In genomic region chr6:2819891-2820814, GRCh38 we compare ENCODE assay signal across 1 cellular context.
TF ChIP-seq lines count a peak whose summit lies in the region.

No MANE protein-coding gene starts in this region.

TF ChIP-seq in K562, 482 proteins besides CTCF, POLR2A, EP300 and RAD21 (continued from another document):
- TF ChIP-seq, protein P1, sequence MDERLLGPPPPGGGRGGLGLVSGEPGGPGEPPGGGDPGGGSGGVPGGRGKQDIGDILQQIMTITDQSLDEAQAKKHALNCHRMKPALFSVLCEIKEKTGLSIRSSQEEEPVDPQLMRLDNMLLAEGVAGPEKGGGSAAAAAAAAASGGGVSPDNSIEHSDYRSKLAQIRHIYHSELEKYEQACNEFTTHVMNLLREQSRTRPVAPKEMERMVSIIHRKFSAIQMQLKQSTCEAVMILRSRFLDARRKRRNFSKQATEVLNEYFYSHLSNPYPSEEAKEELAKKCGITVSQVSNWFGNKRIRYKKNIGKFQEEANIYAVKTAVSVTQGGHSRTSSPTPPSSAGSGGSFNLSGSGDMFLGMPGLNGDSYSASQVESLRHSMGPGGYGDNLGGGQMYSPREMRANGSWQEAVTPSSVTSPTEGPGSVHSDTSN (CRISPR knock-in tag; IDR thresholded peaks at IDR 0.05; ENCODE audit: low read depth), result no peak
- TF ChIP-seq, protein P1 (tag; conservative IDR thresholded peaks at IDR 0.05; ENCODE audit: low read depth), result peak; percentile 86
- TF ChIP-seq TAF7 (tag; IDR thresholded peaks at IDR 0.05) (no peak), TCFL5 (CRISPR knock-in tag; conservative IDR thresholded peaks at IDR 0.05) (no peak), NFIC (IDR thresholded peaks at IDR 0.05) (peak; percentile 53), PKNOX1 (IDR thresholded peaks at IDR 0.05) (peak; percentile 58), ZNF146 (CRISPR knock-in tag; IDR thresholded peaks at IDR 0.05; ENCODE audit: unreplicated experiment) (no peak), FUS (optimal IDR thresholded peaks at IDR 0.05; ENCODE audit: low read depth, low read length) (no peak), MEIS2 (IDR thresholded peaks at IDR 0.05; ENCODE audit: partially characterized antibody) (peak; percentile 81), CEBPB (tag; IDR thresholded peaks at IDR 0.05) (no peak)
- TF ChIP-seq, protein P2, sequence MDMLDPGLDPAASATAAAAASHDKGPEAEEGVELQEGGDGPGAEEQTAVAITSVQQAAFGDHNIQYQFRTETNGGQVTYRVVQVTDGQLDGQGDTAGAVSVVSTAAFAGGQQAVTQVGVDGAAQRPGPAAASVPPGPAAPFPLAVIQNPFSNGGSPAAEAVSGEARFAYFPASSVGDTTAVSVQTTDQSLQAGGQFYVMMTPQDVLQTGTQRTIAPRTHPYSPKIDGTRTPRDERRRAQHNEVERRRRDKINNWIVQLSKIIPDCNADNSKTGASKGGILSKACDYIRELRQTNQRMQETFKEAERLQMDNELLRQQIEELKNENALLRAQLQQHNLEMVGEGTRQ (CRISPR knock-in tag; IDR thresholded peaks at IDR 0.05), result no peak
